ENCODE assay signal across 1 cellular context in the genomic region with DNA sequence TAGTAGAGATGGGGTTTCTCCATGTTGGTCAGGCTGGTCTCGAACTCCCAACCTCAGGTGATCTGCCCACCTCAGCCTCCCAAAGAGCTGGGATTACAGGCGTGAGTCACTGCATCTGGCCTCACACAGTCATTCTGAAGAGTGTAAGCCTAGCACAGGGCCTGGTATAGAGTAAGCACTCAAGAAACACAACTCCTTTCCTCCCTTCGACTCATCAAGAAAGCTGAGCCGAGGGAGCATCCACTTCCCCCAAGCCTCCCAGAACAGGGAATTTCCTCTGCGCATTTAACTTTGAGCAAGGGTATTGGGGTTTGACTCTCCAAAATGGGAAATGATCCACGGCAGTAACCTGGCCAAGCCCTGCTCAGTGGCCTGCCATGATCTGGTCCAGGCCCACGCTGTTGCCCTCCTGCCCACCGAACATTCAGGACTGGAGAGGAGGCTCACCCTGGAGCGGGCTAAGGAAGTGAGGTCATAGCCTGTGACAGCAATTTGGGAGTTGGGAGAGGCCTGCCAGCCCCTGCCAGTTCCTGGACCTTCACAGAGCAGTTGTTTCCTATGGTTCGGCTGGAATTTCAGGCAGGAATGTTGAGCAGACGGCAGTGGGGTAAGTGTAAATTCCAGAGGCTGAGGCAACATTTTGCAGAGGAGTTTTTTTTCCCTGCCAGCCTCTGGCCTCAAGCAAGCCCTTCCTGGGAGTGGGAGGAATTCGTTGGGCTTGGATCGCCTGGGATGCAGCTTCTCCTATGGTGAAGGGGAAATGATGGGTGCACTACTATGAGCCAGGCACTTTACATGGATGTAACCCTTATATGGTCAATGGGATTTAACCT.
TF ChIP-seq lines count a peak whose summit lies in the region.

No MANE protein-coding gene starts in this region.

TF ChIP-seq in HEK293, 187 proteins besides CTCF, POLR2A, EP300 and RAD21 (continued from another document):
- TF ChIP-seq, protein P1, sequence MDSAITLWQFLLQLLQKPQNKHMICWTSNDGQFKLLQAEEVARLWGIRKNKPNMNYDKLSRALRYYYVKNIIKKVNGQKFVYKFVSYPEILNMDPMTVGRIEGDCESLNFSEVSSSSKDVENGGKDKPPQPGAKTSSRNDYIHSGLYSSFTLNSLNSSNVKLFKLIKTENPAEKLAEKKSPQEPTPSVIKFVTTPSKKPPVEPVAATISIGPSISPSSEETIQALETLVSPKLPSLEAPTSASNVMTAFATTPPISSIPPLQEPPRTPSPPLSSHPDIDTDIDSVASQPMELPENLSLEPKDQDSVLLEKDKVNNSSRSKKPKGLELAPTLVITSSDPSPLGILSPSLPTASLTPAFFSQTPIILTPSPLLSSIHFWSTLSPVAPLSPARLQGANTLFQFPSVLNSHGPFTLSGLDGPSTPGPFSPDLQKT (IDR thresholded peaks at IDR 0.05; ENCODE audit: borderline replicate concordance, low read depth, low read length), result no peak
- TF ChIP-seq PBX3 (CRISPR knock-in tag; IDR thresholded peaks at IDR 0.05) (no peak), ZNF707 (tag by site-specific recombination; IDR thresholded peaks at IDR 0.05) (no peak), ZNF335 (tag by site-specific recombination; conservative IDR thresholded peaks at IDR 0.05) (no peak), ZNF280D (tag by site-specific recombination; IDR thresholded peaks at IDR 0.05) (no peak), ZFP37 (tag by site-specific recombination; IDR thresholded peaks at IDR 0.05) (no peak), ZFHX2 (tag by site-specific recombination; conservative IDR thresholded peaks at IDR 0.05) (peak; percentile 15; the same call in 1 of the 2 replicates), WT1 (tag by site-specific recombination; IDR thresholded peaks at IDR 0.05) (peak; percentile 86), ZNF600 (tag by site-specific recombination; IDR thresholded peaks at IDR 0.05) (peak; percentile 20; the same call in 1 of the 2 replicates), PRDM1 (tag by site-specific recombination; IDR thresholded peaks at IDR 0.05) (no peak), KLF9 (tag by site-specific recombination; IDR thresholded peaks at IDR 0.05; ENCODE audit: low read depth) (no peak), ZNF184 (tag by site-specific recombination; IDR thresholded peaks at IDR 0.05) (peak; percentile 56; the same call in 1 of the 2 replicates)
- TF ChIP-seq, protein P2, sequence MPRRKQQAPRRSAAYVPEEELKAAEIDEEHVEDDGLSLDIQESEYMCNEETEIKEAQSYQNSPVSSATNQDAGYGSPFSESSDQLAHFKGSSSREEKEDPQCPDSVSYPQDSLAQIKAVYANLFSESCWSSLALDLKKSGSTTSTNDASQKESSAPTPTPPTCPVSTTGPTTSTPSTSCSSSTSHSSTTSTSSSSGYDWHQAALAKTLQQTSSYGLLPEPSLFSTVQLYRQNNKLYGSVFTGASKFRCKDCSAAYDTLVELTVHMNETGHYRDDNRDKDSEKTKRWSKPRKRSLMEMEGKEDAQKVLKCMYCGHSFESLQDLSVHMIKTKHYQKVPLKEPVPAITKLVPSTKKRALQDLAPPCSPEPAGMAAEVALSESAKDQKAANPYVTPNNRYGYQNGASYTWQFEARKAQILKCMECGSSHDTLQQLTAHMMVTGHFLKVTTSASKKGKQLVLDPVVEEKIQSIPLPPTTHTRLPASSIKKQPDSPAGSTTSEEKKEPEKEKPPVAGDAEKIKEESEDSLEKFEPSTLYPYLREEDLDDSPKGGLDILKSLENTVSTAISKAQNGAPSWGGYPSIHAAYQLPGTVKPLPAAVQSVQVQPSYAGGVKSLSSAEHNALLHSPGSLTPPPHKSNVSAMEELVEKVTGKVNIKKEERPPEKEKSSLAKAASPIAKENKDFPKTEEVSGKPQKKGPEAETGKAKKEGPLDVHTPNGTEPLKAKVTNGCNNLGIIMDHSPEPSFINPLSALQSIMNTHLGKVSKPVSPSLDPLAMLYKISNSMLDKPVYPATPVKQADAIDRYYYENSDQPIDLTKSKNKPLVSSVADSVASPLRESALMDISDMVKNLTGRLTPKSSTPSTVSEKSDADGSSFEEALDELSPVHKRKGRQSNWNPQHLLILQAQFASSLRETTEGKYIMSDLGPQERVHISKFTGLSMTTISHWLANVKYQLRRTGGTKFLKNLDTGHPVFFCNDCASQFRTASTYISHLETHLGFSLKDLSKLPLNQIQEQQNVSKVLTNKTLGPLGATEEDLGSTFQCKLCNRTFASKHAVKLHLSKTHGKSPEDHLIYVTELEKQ (tag by site-specific recombination; IDR thresholded peaks at IDR 0.05; ENCODE audit: borderline replicate concordance), result no peak
- TF ChIP-seq, protein P3, sequence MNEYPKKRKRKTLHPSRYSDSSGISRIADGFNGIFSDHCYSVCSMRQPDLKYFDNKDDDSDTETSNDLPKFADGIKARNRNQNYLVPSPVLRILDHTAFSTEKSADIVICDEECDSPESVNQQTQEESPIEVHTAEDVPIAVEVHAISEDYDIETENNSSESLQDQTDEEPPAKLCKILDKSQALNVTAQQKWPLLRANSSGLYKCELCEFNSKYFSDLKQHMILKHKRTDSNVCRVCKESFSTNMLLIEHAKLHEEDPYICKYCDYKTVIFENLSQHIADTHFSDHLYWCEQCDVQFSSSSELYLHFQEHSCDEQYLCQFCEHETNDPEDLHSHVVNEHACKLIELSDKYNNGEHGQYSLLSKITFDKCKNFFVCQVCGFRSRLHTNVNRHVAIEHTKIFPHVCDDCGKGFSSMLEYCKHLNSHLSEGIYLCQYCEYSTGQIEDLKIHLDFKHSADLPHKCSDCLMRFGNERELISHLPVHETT (tag by site-specific recombination; IDR thresholded peaks at IDR 0.05), result 0 out of 2 replicates have a peak, but pooled peaks have one; percentile 66
- TF ChIP-seq, protein P4, sequence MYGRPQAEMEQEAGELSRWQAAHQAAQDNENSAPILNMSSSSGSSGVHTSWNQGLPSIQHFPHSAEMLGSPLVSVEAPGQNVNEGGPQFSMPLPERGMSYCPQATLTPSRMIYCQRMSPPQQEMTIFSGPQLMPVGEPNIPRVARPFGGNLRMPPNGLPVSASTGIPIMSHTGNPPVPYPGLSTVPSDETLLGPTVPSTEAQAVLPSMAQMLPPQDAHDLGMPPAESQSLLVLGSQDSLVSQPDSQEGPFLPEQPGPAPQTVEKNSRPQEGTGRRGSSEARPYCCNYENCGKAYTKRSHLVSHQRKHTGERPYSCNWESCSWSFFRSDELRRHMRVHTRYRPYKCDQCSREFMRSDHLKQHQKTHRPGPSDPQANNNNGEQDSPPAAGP (tag by site-specific recombination; IDR thresholded peaks at IDR 0.05), result peak; percentile 77; the same call in 1 of the 2 replicates
